ENCODE assay signal across 1 cellular context in the genomic region with DNA sequence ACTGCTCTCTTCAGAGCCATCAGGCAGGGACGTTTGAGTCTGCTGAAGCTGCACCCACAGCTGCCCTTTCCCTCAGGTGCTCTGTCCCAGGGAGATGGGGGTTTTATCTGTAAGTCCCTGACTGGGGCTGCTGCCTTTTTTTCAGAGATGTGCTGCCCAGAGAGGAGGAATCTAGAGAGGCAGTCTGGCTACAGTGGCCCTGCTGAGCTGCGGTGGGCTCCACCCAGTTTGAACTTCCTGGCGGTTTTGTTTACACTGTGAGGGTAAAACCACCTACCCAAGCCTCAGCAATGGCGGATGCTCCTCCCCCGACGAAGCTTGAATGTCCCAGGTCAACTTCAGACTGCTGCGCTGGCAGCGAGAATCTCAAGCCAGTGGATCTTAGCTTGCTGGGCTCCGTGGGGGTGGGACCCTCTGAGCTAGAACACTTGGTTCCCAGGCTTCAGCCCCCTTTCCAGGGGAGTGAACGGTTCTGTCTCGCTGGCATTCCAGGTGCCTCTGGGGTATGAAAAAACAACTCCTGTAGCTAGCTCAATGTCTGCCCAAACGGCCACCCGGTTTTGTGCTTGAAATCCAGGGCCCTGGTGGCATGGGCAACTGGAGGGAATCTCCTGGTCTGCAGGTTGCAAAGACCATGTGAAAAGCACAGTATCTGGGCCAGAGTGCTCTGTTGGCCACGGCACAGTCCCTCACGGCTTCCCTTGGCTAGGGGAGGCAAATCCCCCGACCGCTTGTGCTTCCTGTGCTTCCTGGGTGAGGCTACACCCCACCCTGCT.
TF ChIP-seq lines count a peak whose summit lies in the region.

No MANE protein-coding gene starts in this region.

TF ChIP-seq in K562, 482 proteins besides CTCF, POLR2A, EP300 and RAD21 (continued from another document and continues in another):
- TF ChIP-seq, protein P1, sequence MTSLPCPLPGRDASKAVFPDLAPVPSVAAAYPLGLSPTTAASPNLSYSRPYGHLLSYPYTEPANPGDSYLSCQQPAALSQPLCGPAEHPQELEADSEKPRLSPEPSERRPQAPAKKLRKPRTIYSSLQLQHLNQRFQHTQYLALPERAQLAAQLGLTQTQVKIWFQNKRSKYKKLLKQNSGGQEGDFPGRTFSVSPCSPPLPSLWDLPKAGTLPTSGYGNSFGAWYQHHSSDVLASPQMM (CRISPR knock-in tag; IDR thresholded peaks at IDR 0.05), result no peak
- TF ChIP-seq LARP7 (IDR thresholded peaks at IDR 0.05), result no peak
- no peak for TF ChIP-seq ZC3H11A (IDR thresholded peaks at IDR 0.05; ENCODE audit: low read depth, low read length)
- TF ChIP-seq ZNF668 (CRISPR knock-in tag; IDR thresholded peaks at IDR 0.05), result no peak
- no peak for TF ChIP-seq ZNF778 (CRISPR knock-in tag; IDR thresholded peaks at IDR 0.05)
- TF ChIP-seq TCF3 (CRISPR knock-in tag; IDR thresholded peaks at IDR 0.05), result peak; percentile 79
- TF ChIP-seq HMG20B (CRISPR knock-in tag; IDR thresholded peaks at IDR 0.05), result no peak
- peak; percentile 71; the same call in 1 of the 2 replicates for TF ChIP-seq ZBTB17 (CRISPR knock-in tag; IDR thresholded peaks at IDR 0.05)
- TF ChIP-seq ZNF140 (CRISPR knock-in tag; IDR thresholded peaks at IDR 0.05), result no peak
- TF ChIP-seq ZSCAN32 (CRISPR knock-in tag; IDR thresholded peaks at IDR 0.05), result no peak
- no peak for TF ChIP-seq FOS (IDR thresholded peaks at IDR 0.05; ENCODE audit: extremely low read depth, insufficient read length)
- 0 out of 4 replicates have a peak, but pooled peaks of 1 of the 2 experiments have one; percentile 18 for TF ChIP-seq RCOR1 (IDR thresholded peaks at IDR 0.05; ENCODE audit: borderline replicate concordance in 1 of 2, low read depth in 2 of 2, low read length in 2 of 2)
- TF ChIP-seq ZNF121 (CRISPR knock-in tag; conservative IDR thresholded peaks at IDR 0.05), result peak; percentile 89
- 0 out of 2 replicates have a peak, but pooled peaks have one; percentile 32 for TF ChIP-seq ARID4B (CRISPR knock-in tag; IDR thresholded peaks at IDR 0.05)
- TF ChIP-seq DMBX1 (CRISPR knock-in tag; IDR thresholded peaks at IDR 0.05; ENCODE audit: borderline replicate concordance), result peak; percentile 62; the same call in 1 of the 2 replicates
- peak; percentile 77 for TF ChIP-seq MGA (IDR thresholded peaks at IDR 0.05)
- TF ChIP-seq CXXC5 (CRISPR knock-in tag; IDR thresholded peaks at IDR 0.05), result no peak; the same call in none of the 2 replicates
- TF ChIP-seq HES1 (IDR thresholded peaks at IDR 0.05; ENCODE audit: low read depth), result no peak
- TF ChIP-seq, protein P2, sequence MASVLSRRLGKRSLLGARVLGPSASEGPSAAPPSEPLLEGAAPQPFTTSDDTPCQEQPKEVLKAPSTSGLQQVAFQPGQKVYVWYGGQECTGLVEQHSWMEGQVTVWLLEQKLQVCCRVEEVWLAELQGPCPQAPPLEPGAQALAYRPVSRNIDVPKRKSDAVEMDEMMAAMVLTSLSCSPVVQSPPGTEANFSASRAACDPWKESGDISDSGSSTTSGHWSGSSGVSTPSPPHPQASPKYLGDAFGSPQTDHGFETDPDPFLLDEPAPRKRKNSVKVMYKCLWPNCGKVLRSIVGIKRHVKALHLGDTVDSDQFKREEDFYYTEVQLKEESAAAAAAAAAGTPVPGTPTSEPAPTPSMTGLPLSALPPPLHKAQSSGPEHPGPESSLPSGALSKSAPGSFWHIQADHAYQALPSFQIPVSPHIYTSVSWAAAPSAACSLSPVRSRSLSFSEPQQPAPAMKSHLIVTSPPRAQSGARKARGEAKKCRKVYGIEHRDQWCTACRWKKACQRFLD (CRISPR knock-in tag; IDR thresholded peaks at IDR 0.05), result peak; percentile 57; the same call in 1 of the 2 replicates
- TF ChIP-seq MAZ (CRISPR knock-in tag; conservative IDR thresholded peaks at IDR 0.05 in 1 of 2, IDR thresholded peaks at IDR 0.05 in 1 of 2), result peak; percentile 14 to 64; a peak in 2 of 4 replicates
- peak; percentile 48; the same call in 1 of the 2 replicates for TF ChIP-seq ESRRA (IDR thresholded peaks at IDR 0.05; ENCODE audit: borderline replicate concordance, low read depth)
- TF ChIP-seq PTTG1 (tag; IDR thresholded peaks at IDR 0.05; ENCODE audit: low read depth), result no peak
- TF ChIP-seq PCBP1 (IDR thresholded peaks at IDR 0.05; ENCODE audit: low read depth, low read length, poor library complexity, severe bottlenecking), result no peak
- no peak for TF ChIP-seq ID3 (CRISPR knock-in tag; IDR thresholded peaks at IDR 0.05)
- TF ChIP-seq ID3 (tag; IDR thresholded peaks at IDR 0.05), result peak; percentile 50; the same call in 1 of the 2 replicates
- TF ChIP-seq SREBF1 (IDR thresholded peaks at IDR 0.05; ENCODE audit: borderline replicate concordance, low read depth, low read length), result no peak
- TF ChIP-seq, protein P3, sequence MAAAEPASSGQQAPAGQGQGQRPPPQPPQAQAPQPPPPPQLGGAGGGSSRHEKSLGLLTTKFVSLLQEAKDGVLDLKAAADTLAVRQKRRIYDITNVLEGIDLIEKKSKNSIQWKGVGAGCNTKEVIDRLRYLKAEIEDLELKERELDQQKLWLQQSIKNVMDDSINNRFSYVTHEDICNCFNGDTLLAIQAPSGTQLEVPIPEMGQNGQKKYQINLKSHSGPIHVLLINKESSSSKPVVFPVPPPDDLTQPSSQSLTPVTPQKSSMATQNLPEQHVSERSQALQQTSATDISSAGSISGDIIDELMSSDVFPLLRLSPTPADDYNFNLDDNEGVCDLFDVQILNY (CRISPR knock-in tag; IDR thresholded peaks at IDR 0.05), result no peak
- peak; percentile 48 to 57; a peak in 2 of 4 replicates for TF ChIP-seq FOXK2 (conservative IDR thresholded peaks at IDR 0.05 in 1 of 2, IDR thresholded peaks at IDR 0.05 in 1 of 2; ENCODE audit: low read depth in 2 of 2)
- TF ChIP-seq SFPQ (IDR thresholded peaks at IDR 0.05; ENCODE audit: low read depth, low read length), result no peak
- TF ChIP-seq NCOA2 (IDR thresholded peaks at IDR 0.05; ENCODE audit: partially characterized antibody in 2 of 2), result no peak
